Comparison of ENCODE assay signal across 8 cellular contexts in genomic region chrX:107659768-107660167, GRCh38. TPM values are rescaled to one million over a fixed set of nuclear protein-coding genes. Genes with fewer than 3 reads are reported as not detected.
A peak's percentile ranks its signal among the peaks of the same experiment; 100 is the strongest.
DNase-seq lines count a peak whose midpoint lies in the region; ATAC-seq and TF ChIP-seq lines count a peak whose summit lies in the region.

No MANE protein-coding gene starts in this region.

- peaks cover 9% of the 10 kb centered on the region for H3K4me1 ChIP-seq in hepatocyte (ENCODE audit: insufficient read depth)
- H3K4me1 ChIP-seq in tibial nerve, result peaks cover 0 to 24% (median 0%) of the 10 kb centered on the region in 4 donors

- H3K27me3 ChIP-seq in hepatocyte (no peaks in the 10 kb centered on the region), tibial nerve (peaks cover 0 to 12% of the 10 kb centered on the region in 2 donors)

- TF ChIP-seq EP300 in tibial nerve (IDR thresholded peaks at IDR 0.05), result peak in 1 of 2 donors; percentile 58

- no peaks in the 10 kb centered on the region for H3K36me3 Mint-ChIP-seq in activated naive CD4-positive, alpha-beta T cell treated with anti-CD3 and anti-CD28 coated beads, Interleukin-2, amount 10 ng/mL, durations not matched to agents 7 days and 5 days
- H3K36me3 Mint-ChIP-seq in activated CD8-positive, alpha-beta T cell treated with anti-CD3 and anti-CD28 coated beads for 36 hours (ENCODE audit: low read depth), result peaks cover 3% of the 10 kb centered on the region

- peak; percentile 57 for TF ChIP-seq CTCF in activated CD8-positive, alpha-beta T cell treated with anti-CD3 and anti-CD28 coated beads for 36 hours (IDR thresholded peaks at IDR 0.05)
- TF ChIP-seq CTCF in hepatocyte (IDR thresholded peaks at IDR 0.05; ENCODE audit: poor library complexity) (peak; percentile 78), tibial nerve (IDR thresholded peaks at IDR 0.05) (peak; percentile 47 to 79 (median 63))

- H3K4me3 Mint-ChIP-seq in activated naive CD4-positive, alpha-beta T cell treated with anti-CD3 and anti-CD28 coated beads, Interleukin-2, amount 10 ng/mL, durations not matched to agents 7 days and 5 days, result no peak overlapping the region
- no peak overlapping the region for H3K4me3 Mint-ChIP-seq in activated CD8-positive, alpha-beta T cell treated with anti-CD3 and anti-CD28 coated beads for 36 hours

- no peaks in the 10 kb centered on the region for H4K20me1 ChIP-seq in hepatocyte (ENCODE audit: insufficient read depth, poor library complexity, severe bottlenecking)

- CTCF ChIA-PET in activated naive CD4-positive, alpha-beta T cell treated with anti-CD3 and anti-CD28 coated beads, Interleukin-2, amount 10 ng/mL, durations not matched to agents 7 days and 5 days (lab: Charles Lee), result interaction anchor here (0.8 to 10.3 kb wide), 11 partner anchors 10 to 118 kb away, joined by 3 to 134 read pairs (median 5); partner anchors contain the start of genes NCBP2L, PRPS1 and TSC22D3
- CTCF ChIA-PET in activated CD8-positive, alpha-beta T cell treated with anti-CD3 and anti-CD28 coated beads for 36 hours (lab: Charles Lee), result interaction anchor here (0.6 to 11.0 kb wide), 30 partner anchors 9 to 236 kb away, joined by 3 to 181 read pairs (median 4); partner anchors contain the start of genes NCBP2L, PRPS1 and TSC22D3

- no peak for TF ChIP-seq POLR2A in tibial nerve (IDR thresholded peaks at IDR 0.05)

- no peaks in the 10 kb centered on the region for H3K79me2 ChIP-seq in hepatocyte

- peaks cover 10% of the 10 kb centered on the region for H3K4me1 Mint-ChIP-seq in activated naive CD4-positive, alpha-beta T cell treated with anti-CD3 and anti-CD28 coated beads, Interleukin-2, amount 10 ng/mL, durations not matched to agents 7 days and 5 days
- peaks cover 9% of the 10 kb centered on the region for H3K4me1 Mint-ChIP-seq in activated CD8-positive, alpha-beta T cell treated with anti-CD3 and anti-CD28 coated beads for 36 hours (ENCODE audit: low read depth)

- H3K4me3 ChIP-seq in hepatocyte (no peak overlapping the region), tibial nerve (no peak overlapping the region)

- no peak overlapping the region for H3K27ac ChIP-seq in hepatocyte
- peak overlapping the region in 1 of 4 donors; percentile 52 for H3K27ac ChIP-seq in tibial nerve

- no peaks in the 10 kb centered on the region for H3K27me3 Mint-ChIP-seq in activated naive CD4-positive, alpha-beta T cell treated with anti-CD3 and anti-CD28 coated beads, Interleukin-2, amount 10 ng/mL, durations not matched to agents 7 days and 5 days
- H3K27me3 Mint-ChIP-seq in activated CD8-positive, alpha-beta T cell treated with anti-CD3 and anti-CD28 coated beads for 36 hours, result no peaks in the 10 kb centered on the region

- no peak overlapping the region for H3K27ac Mint-ChIP-seq in activated naive CD4-positive, alpha-beta T cell treated with anti-CD3 and anti-CD28 coated beads, Interleukin-2, amount 10 ng/mL, durations not matched to agents 7 days and 5 days
- H3K27ac Mint-ChIP-seq in activated CD8-positive, alpha-beta T cell treated with anti-CD3 and anti-CD28 coated beads for 36 hours, result no peak overlapping the region

- H3K4me2 ChIP-seq in hepatocyte, result no peak overlapping the region

- H3K9me2 ChIP-seq in hepatocyte (replicated peaks; ENCODE audit: insufficient read depth), result no peaks in the 10 kb centered on the region

- 83% methylated on average over 1 of the region's 1 CpG for WGBS in hepatocyte (ENCODE audit: low lambda C conversion rate, missing lambda C conversion rate)
- WGBS in tibial nerve, 2 donors, result 58 to 67% methylated on average over 1 of the region's 1 CpG

- H3K36me3 ChIP-seq in hepatocyte (replicated peaks; ENCODE audit: insufficient read depth, low read depth) (no peaks in the 10 kb centered on the region), tibial nerve (no peaks in the 10 kb centered on the region)

- DNase-seq in activated naive CD4-positive, alpha-beta T cell treated with anti-CD3 and anti-CD28 coated beads, Interleukin-2, amount 10 ng/mL, durations not matched to agents 7 days and 5 days, result peak; percentile 32
- DNase-seq in activated naive CD4-positive, alpha-beta T cell treated with anti-CD3 and anti-CD28 coated beads, Interleukin-2, amount 50 U/mL, for 16 hours, result no peak
- peak; percentile 17 for DNase-seq in MV-4-11 (lab: John Stamatoyannopoulos, UW)
- peak; percentile 25 for DNase-seq in activated CD8-positive, alpha-beta T cell treated with anti-CD3 and anti-CD28 coated beads for 36 hours
- peak; percentile 75 for DNase-seq in hepatocyte (ENCODE audit: low spot score)
- peak in 1 of 2 donors; percentile 43 for DNase-seq in tibial nerve (ENCODE audit: low spot score in 2 of 2)

- intact Hi-C loops in activated CD8-positive, alpha-beta T cell treated with anti-CD3 and anti-CD28 coated beads for 36 hours (cut with micrococcal nuclease), result loop anchor here (1.0 to 5.0 kb wide), 2 partner anchors 118 to 233 kb away; partner anchors contain the start of gene NCBP2L

- ATAC-seq in activated CD8-positive, alpha-beta T cell treated with anti-CD3 and anti-CD28 coated beads for 36 hours, result no peak
- ATAC-seq in HG02571 (IDR thresholded peaks at IDR 0.05; ENCODE audit: unreplicated experiment) (no peak), HG03135 (IDR thresholded peaks at IDR 0.05; ENCODE audit: unreplicated experiment) (no peak)

- H3K9me3 ChIP-seq in hepatocyte (ENCODE audit: low read depth), result no peaks in the 10 kb centered on the region
- no peaks in the 10 kb centered on the region for H3K9me3 ChIP-seq in tibial nerve

- POLR2A ChIA-PET in activated CD8-positive, alpha-beta T cell treated with anti-CD3 and anti-CD28 coated beads for 36 hours (lab: Charles Lee), result interaction anchor here (1.1 to 1.4 kb wide), 2 partner anchors 31 to 115 kb away, joined by 3 to 4 read pairs; partner anchors contain the start of genes PRPS1 and TSC22D3

- H3K9me3 Mint-ChIP-seq in activated naive CD4-positive, alpha-beta T cell treated with anti-CD3 and anti-CD28 coated beads, Interleukin-2, amount 10 ng/mL, durations not matched to agents 7 days and 5 days, result no peaks in the 10 kb centered on the region
- H3K9me3 Mint-ChIP-seq in activated CD8-positive, alpha-beta T cell treated with anti-CD3 and anti-CD28 coated beads for 36 hours, result no peaks in the 10 kb centered on the region

- H2AFZ ChIP-seq in hepatocyte, result no peak overlapping the region

RNA-seq across cellular contexts. Expression of gene PRPS1, which starts 31.5 kb away (rescaled TPM):
- total RNA-seq in activated CD8-positive, alpha-beta T cell treated with anti-CD3 and anti-CD28 coated beads for 36 hours, result 100 to 1,000 TPM; 122 to 131 TPM
- total RNA-seq in hepatocyte (59.2 and 68.4 TPM in 2 replicates), tibial nerve (10 to 100 TPM; 19.0 to 33.3 (median 28.9) TPM)
- 38.7 and 41.1 TPM in 2 replicates for polyA plus RNA-seq in hepatocyte
